In the genomic region with DNA sequence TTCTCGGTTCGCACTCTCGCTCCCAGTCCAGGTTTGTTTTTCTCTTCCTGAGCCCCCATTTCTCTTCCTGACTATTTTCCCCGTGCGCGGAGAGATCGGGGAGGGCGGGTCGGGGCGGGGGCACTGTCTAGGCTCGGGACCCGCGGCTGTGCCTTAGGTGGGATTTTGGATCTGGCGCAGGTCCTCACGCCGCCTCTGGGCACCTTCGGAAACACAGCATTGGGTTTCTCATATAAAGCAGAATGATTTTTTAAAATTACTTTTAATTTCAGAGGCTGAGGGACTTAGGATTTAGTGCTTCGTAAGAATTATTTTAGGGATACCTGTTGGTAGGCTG, we compare ENCODE assay signal across 8 cellular contexts. TPM values are rescaled to one million over a fixed set of nuclear protein-coding genes. Genes with fewer than 3 reads are reported as not detected.
DNase-seq lines count a peak whose midpoint lies in the region; ATAC-seq and TF ChIP-seq lines count a peak whose summit lies in the region.

No MANE protein-coding gene starts in this region.

- peak; percentile 63 for DNase-seq in DMS 273 (lab: John Stamatoyannopoulos, UW; ENCODE audit: unreplicated experiment)
- no peak for DNase-seq in DMS 273 treated with DMSO at 0.1 percent for 48 hours (lab: John Stamatoyannopoulos, UW)
- DNase-seq in activated T-cell treated with anti-CD3 and anti-CD28 coated beads, Interleukin-2, amount 50 U/mL, for 24 hours = no peak
- no peak for DNase-seq in foreskin keratinocyte
- no peak for DNase-seq in prostate gland (ENCODE audit: low spot score)
- no peak for DNase-seq in NCI-H1694 treated with DMSO at 0.1 percent for 48 hours (lab: John Stamatoyannopoulos, UW)
- DNase-seq in NCI-H2171 treated with DMSO at 0.1 percent for 48 hours (lab: John Stamatoyannopoulos, UW) = no peak

- H3K9me3 Mint-ChIP-seq in activated T-cell treated with anti-CD3 and anti-CD28 coated beads, Interleukin-2, amount 50 U/mL, for 24 hours = no peaks in the 10 kb centered on the region

- peaks cover 7% of the 10 kb centered on the region for H3K4me1 ChIP-seq in Loucy (ENCODE audit: insufficient read depth, low read length, poor library complexity, severe bottlenecking)
- no peaks in the 10 kb centered on the region for H3K4me1 ChIP-seq in foreskin keratinocyte
- no peaks in the 10 kb centered on the region for H3K4me1 ChIP-seq in prostate gland (replicated peaks)

- peak overlapping the region; percentile 94 for H2AFZ ChIP-seq in Loucy (ENCODE audit: low read length)

- H3K27me3 Mint-ChIP-seq in activated T-cell treated with anti-CD3 and anti-CD28 coated beads, Interleukin-2, amount 50 U/mL, for 24 hours = no peaks in the 10 kb centered on the region

- no peaks in the 10 kb centered on the region for H3K27me3 ChIP-seq in Loucy (ENCODE audit: insufficient read depth, low read length, poor library complexity, severe bottlenecking)
- peaks cover 22% of the 10 kb centered on the region for H3K27me3 ChIP-seq in foreskin keratinocyte
- H3K27me3 ChIP-seq in prostate gland (replicated peaks; ENCODE audit: insufficient read depth) = no peaks in the 10 kb centered on the region

- H3K9me3 ChIP-seq in Loucy (ENCODE audit: insufficient read depth, low read depth, low read length) = no peaks in the 10 kb centered on the region
- no peaks in the 10 kb centered on the region for H3K9me3 ChIP-seq in prostate gland

- H3K4me3 Mint-ChIP-seq in activated T-cell treated with anti-CD3 and anti-CD28 coated beads, Interleukin-2, amount 50 U/mL, for 24 hours = peak overlapping the region; percentile 83

- H3K36me3 ChIP-seq in Loucy (ENCODE audit: insufficient read depth, low read length) = no peaks in the 10 kb centered on the region
- no peaks in the 10 kb centered on the region for H3K36me3 ChIP-seq in prostate gland

- no peaks in the 10 kb centered on the region for H3K9me2 ChIP-seq in Loucy (replicated peaks; ENCODE audit: low read depth, low read length)

- H3F3A ChIP-seq in Loucy (ENCODE audit: low read depth) = no peaks in the 10 kb centered on the region

- intact Hi-C loops in prostate gland (cut with DNase I) = no loop called here

- H3K27ac ChIP-seq in foreskin keratinocyte (no peak overlapping the region), prostate gland (peak overlapping the region in 1 of 2 donors; percentile 14)

- no peaks in the 10 kb centered on the region for H4K20me1 ChIP-seq in Loucy (ENCODE audit: insufficient read depth, low read length, poor library complexity, severe bottlenecking)

- H3K27ac Mint-ChIP-seq in activated T-cell treated with anti-CD3 and anti-CD28 coated beads, Interleukin-2, amount 50 U/mL, for 24 hours = peak overlapping the region; percentile 97

- H3K4me2 ChIP-seq in Loucy (ENCODE audit: low read depth, low read length, poor library complexity, severe bottlenecking) = peak overlapping the region; percentile 91

- no peak for TF ChIP-seq POLR2A in prostate gland (IDR thresholded peaks at IDR 0.05)

- peaks cover 49% of the 10 kb centered on the region for H3K36me3 Mint-ChIP-seq in activated T-cell treated with anti-CD3 and anti-CD28 coated beads, Interleukin-2, amount 50 U/mL, for 24 hours (ENCODE audit: low read depth)

- H3K4me3 ChIP-seq in Loucy (ENCODE audit: low read length, poor library complexity, severe bottlenecking) = peak overlapping the region; percentile 78
- H3K4me3 ChIP-seq in prostate gland = peak overlapping the region; percentile 48 to 56

- TF ChIP-seq CTCF in Loucy (conservative IDR thresholded peaks at IDR 0.05; ENCODE audit: low read length) = peak; percentile 58
- no peak for TF ChIP-seq CTCF in foreskin keratinocyte (conservative IDR thresholded peaks at IDR 0.05)
- TF ChIP-seq CTCF in prostate gland (IDR thresholded peaks at IDR 0.05) = no peak

- ATAC-seq in foreskin keratinocyte = peak; percentile 42

- WGBS in prostate gland = 1% methylated on average over 18 of the region's 18 CpGs

- H3K9ac ChIP-seq in Loucy (ENCODE audit: low read depth, low read length, poor library complexity, severe bottlenecking) = peak overlapping the region; percentile 49

- H3K79me2 ChIP-seq in Loucy (ENCODE audit: insufficient read depth, low read length) = no peaks in the 10 kb centered on the region

- H3K4me1 Mint-ChIP-seq in activated T-cell treated with anti-CD3 and anti-CD28 coated beads, Interleukin-2, amount 50 U/mL, for 24 hours (ENCODE audit: low read depth) = peaks cover 52% of the 10 kb centered on the region

RNA-seq across cellular contexts. Expression of a gene that starts 0.3 kb away (rescaled TPM):
- total RNA-seq in foreskin keratinocyte = 0.25 and 0.31 TPM in 2 replicates
- 0.17 and 0.21 TPM in 2 replicates for polyA plus RNA-seq in foreskin keratinocyte
- 1 to 10 TPM; 1.4 to 8.0 TPM for total RNA-seq in prostate gland

RNA-seq across cellular contexts. Expression of a gene that starts 55.3 kb away (rescaled TPM):
- total RNA-seq in foreskin keratinocyte = 161 and 165 TPM in 2 replicates
- polyA plus RNA-seq in foreskin keratinocyte = 250 and 269 TPM in 2 replicates
- total RNA-seq in prostate gland = 100 to 1,000 TPM; 198 to 212 TPM
